Comparison of ENCODE assay signal across 38 cellular contexts in the genomic region with DNA sequence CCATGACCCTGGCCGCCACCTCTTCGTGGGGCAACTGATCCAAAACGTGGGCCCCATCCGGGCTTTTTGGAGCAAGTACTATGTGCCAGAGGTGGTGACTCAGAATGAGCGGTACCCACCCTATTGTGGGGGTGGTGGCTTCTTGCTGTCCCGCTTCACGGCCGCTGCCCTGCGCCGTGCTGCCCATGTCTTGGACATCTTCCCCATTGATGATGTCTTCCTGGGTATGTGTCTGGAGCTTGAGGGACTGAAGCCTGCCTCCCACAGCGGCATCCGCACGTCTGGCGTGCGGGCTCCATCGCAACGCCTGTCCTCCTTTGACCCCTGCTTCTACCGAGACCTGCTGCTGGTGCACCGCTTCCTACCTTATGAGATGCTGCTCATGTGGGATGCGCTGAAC. TPM values are rescaled to one million over a fixed set of nuclear protein-coding genes. Genes with fewer than 3 reads are reported as not detected.
"Had no signal": no experiment of that assay in that cellular context is flagged by ENCODE, and none has a peak within 500 bp of the region (broad histone marks: within the 10 kb centered on the region; RNA-seq: fewer than 3 reads in every experiment).

No MANE protein-coding gene starts in this region.

- H3K36me3 ChIP-seq: MG63 had no signal

- H3K4me2 ChIP-seq: KMS-11 had no signal

- DNase-seq: Karpas-422, Kasumi-1, KG1, MG63, MM.1S, MV-4-11, NCI-H1048, NCI-H1092, NCI-H1092 treated with DMSO at 0.1 percent for 48 hours, NCI-H1105, NCI-H1105 treated with DMSO at 0.1 percent for 48 hours, NCI-H1417, NCI-H1417 treated with DMSO at 0.1 percent for 48 hours, NCI-H1436, NCI-H1436 treated with DMSO at 0.1 percent for 48 hours, NCI-H146, NCI-H1694, NCI-H1694 treated with DMSO at 0.1 percent for 48 hours, NCI-H187, NCI-H187 treated with DMSO at 0.1 percent for 48 hours, NCI-H1930, NCI-H2029, NCI-H2029 treated with DMSO at 0.1 percent for 48 hours, NCI-H2081, NCI-H2081 treated with DMSO at 0.1 percent for 48 hours, NCI-H2107, NCI-H2171, NCI-H2171 treated with DMSO at 0.1 percent for 48 hours, NCI-H2227 treated with DMSO at 0.1 percent for 48 hours, NCI-H226, NCI-H345, NCI-H446, NCI-H446 treated with DMSO at 0.1 percent for 48 hours had no signal

- H3K4me3 ChIP-seq: MG63 had no signal

- H3K9ac ChIP-seq: KMS-11 had no signal

- H3K9me3 ChIP-seq: MG63 had no signal

- H3K27ac ChIP-seq: KMS-11 had no signal

RNA-seq across cellular contexts. Expression of gene INSL3, which starts 9.6 kb away (rescaled TPM):
- total RNA-seq: LHCN-M2, M059J, MCF 10A, NCI-H460 had no signal

RNA-seq across cellular contexts. Expression of gene B3GNT3, which starts 16.7 kb away (rescaled TPM):
- total RNA-seq: LHCN-M2 had no signal

RNA-seq across cellular contexts. Expression of gene JAK3, which starts 36.1 kb away (rescaled TPM):
- total RNA-seq: LHCN-M2, MCF 10A had no signal
